Comparison of ENCODE assay signal across 10 cellular contexts in genomic region chr1:228810855-228811654, GRCh38.
DNase-seq lines count a peak whose midpoint lies in the region; ATAC-seq and TF ChIP-seq lines count a peak whose summit lies in the region.
"Had no signal": no experiment of that assay in that cellular context is flagged by ENCODE, and none has a peak within 500 bp of the region (broad histone marks: within the 10 kb centered on the region; RNA-seq: fewer than 3 reads in every experiment).

No MANE protein-coding gene starts in this region.

- no peak overlapping the region for H3K4me3 Mint-ChIP-seq in activated T-cell treated with anti-CD3 and anti-CD28 coated beads, Interleukin-2, amount 50 U/mL, for 4 hours
- no peak overlapping the region for H3K4me3 Mint-ChIP-seq in WTC11

- peak; percentile 23 to 34 for ATAC-seq in left cardiac atrium
- ATAC-seq in left colon, result peak; percentile 35
- ATAC-seq in activated T-cell treated with anti-CD3 and anti-CD28 coated beads, Interleukin-2, amount 50 U/mL, for 4 hours, result no peak
- no peak for ATAC-seq in WTC11
- ATAC-seq in HG03565 (IDR thresholded peaks at IDR 0.05; ENCODE audit: unreplicated experiment), result no peak
- ATAC-seq: foreskin keratinocyte had no signal

- H3K36me3 ChIP-seq in right atrium auricular region, result no peaks in the 10 kb centered on the region
- H3K36me3 ChIP-seq: pancreas had no signal

- intact Hi-C loops in left cardiac atrium (cut with DNase I) (no loop called here), left colon (cut with DNase I, micrococcal nuclease) (no loop called here)

- no peaks in the 10 kb centered on the region for H3K9me3 Mint-ChIP-seq in activated T-cell treated with anti-CD3 and anti-CD28 coated beads, Interleukin-2, amount 50 U/mL, for 4 hours
- H3K9me3 Mint-ChIP-seq in WTC11, result peaks cover 12% of the 10 kb centered on the region

- H3K4me3 ChIP-seq in right atrium auricular region, result no peak overlapping the region
- H3K4me3 ChIP-seq: pancreas had no signal

- H3K27me3 ChIP-seq in right atrium auricular region, result no peaks in the 10 kb centered on the region
- H3K27me3 ChIP-seq: pancreas had no signal

- TF ChIP-seq CTCF in right atrium auricular region (IDR thresholded peaks at IDR 0.05) (no peak), WTC11 (IDR thresholded peaks at IDR 0.05) (no peak)

- no peak overlapping the region for H3K27ac Mint-ChIP-seq in WTC11

- no peak overlapping the region for H3K27ac ChIP-seq in right atrium auricular region
- H3K27ac ChIP-seq: foreskin keratinocyte, pancreas had no signal

- peaks cover 0 to 6% of the 10 kb centered on the region in 2 donors for H3K4me1 ChIP-seq in right atrium auricular region
- H3K4me1 ChIP-seq: foreskin keratinocyte, pancreas had no signal

- H3K9me3 ChIP-seq in right atrium auricular region, result no peaks in the 10 kb centered on the region
- H3K9me3 ChIP-seq: pancreas had no signal

- no peaks in the 10 kb centered on the region for H3K36me3 Mint-ChIP-seq in activated T-cell treated with anti-CD3 and anti-CD28 coated beads, Interleukin-2, amount 50 U/mL, for 4 hours (ENCODE audit: insufficient read depth)
- H3K36me3 Mint-ChIP-seq in WTC11, result no peaks in the 10 kb centered on the region

- CTCF ChIA-PET in WTC11 (lab: Charles Lee), result no interaction called here

- H3K27me3 Mint-ChIP-seq in activated T-cell treated with anti-CD3 and anti-CD28 coated beads, Interleukin-2, amount 50 U/mL, for 4 hours (ENCODE audit: low read depth), result no peaks in the 10 kb centered on the region
- H3K27me3 Mint-ChIP-seq in WTC11 (ENCODE audit: low read depth), result no peaks in the 10 kb centered on the region

- H3K4me1 Mint-ChIP-seq in activated T-cell treated with anti-CD3 and anti-CD28 coated beads, Interleukin-2, amount 50 U/mL, for 4 hours (ENCODE audit: low read depth), result peaks cover 31% of the 10 kb centered on the region
- H3K4me1 Mint-ChIP-seq in WTC11, result peaks cover 41% of the 10 kb centered on the region

- no peak for DNase-seq in left cardiac atrium
- no peak for DNase-seq in right atrium auricular region (ENCODE audit: low spot score)
- peak; percentile 51 for DNase-seq in MV-4-11 (lab: John Stamatoyannopoulos, UW)
- DNase-seq in left colon, result no peak
- no peak for DNase-seq in activated T-cell treated with anti-CD3 and anti-CD28 coated beads, Interleukin-2, amount 50 U/mL, for 4 hours
- no peak for DNase-seq in WTC11 (ENCODE audit: low spot score)
- no peak for DNase-seq in DMS153 treated with DMSO at 0.1 percent for 48 hours (lab: John Stamatoyannopoulos, UW; ENCODE audit: unreplicated experiment)
- DNase-seq: foreskin keratinocyte, pancreas had no signal

- POLR2A ChIA-PET in WTC11 (lab: Charles Lee), result no interaction called here

TF ChIP-seq in WTC11, 78 proteins besides CTCF, POLR2A, EP300 and RAD21:
- TF ChIP-seq FOXP4 (CRISPR knock-in tag; IDR thresholded peaks at IDR 0.05) (no peak), ZNF121 (CRISPR knock-in tag; IDR thresholded peaks at IDR 0.05) (no peak), CREB1 (CRISPR knock-in tag; IDR thresholded peaks at IDR 0.05) (no peak)

Comparison
In these comparisons a context has a peak if more than half of its experiments do, and no peak if none do; other contexts are left out.
1. ATAC-seq: peak in left cardiac atrium (2 of 2) and left colon (single experiment); none in activated T-cell treated with anti-CD3 and anti-CD28 coated beads, Interleukin-2, amount 50 U/mL, for 4 hours (0 of 2), WTC11 (single experiment) and HG03565 (single experiment).